ENCODE assay signal across 26 cellular contexts in the genomic region with DNA sequence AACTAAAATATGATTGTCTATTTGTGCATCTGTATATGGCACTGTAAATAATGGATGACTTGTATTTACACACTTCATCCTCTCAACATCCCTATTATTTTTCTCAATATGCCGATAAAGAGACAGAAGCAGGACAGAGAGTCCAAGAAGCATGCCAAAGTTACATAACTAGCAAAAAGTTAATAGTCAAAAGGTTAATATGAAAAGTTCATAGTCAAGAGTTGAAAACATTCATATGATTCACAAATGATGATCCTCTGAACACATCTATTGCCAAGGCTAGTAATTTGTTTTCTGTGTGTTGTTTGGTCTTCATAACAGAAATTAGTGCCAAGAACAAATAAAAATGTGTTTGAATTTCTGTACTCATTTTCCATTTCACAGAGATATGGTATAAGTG.
"Had no signal": no experiment of that assay in that cellular context is flagged by ENCODE, and none has a peak within 500 bp of the region (broad histone marks: within the 10 kb centered on the region; RNA-seq: fewer than 3 reads in every experiment).

No MANE protein-coding gene starts in this region.

- H3K27me3 ChIP-seq: dorsolateral prefrontal cortex, foreskin keratinocyte, right atrium auricular region, sigmoid colon, tibial nerve, upper lobe of left lung had no signal

- H3K36me3 ChIP-seq: right atrium auricular region, sigmoid colon, thoracic aorta, tibial nerve, upper lobe of left lung had no signal

- H3K27ac ChIP-seq: dorsolateral prefrontal cortex, foreskin keratinocyte, parathyroid adenoma, right atrium auricular region, sigmoid colon, thoracic aorta, tibial nerve, upper lobe of left lung had no signal

- H2AFZ ChIP-seq: parathyroid adenoma had no signal

- H3K79me2 ChIP-seq: parathyroid adenoma had no signal

- ATAC-seq: esophagus mucosa; foreskin keratinocyte; natural killer cell; stimulated activated memory B cell treated with anti-CD40 and anti-IgM and Interleukin-4, amounts not matched to agents 10 μg/mL and 1 μg/mL and 100 μg/mL, for 72 hours; stimulated activated naive CD8-positive, alpha-beta T cell treated with anti-CD3 and anti-CD28 coated beads, Interleukin-15, Interleukin-2, amounts not matched to agents 100 U/mL and 50 U/mL, for 24 hours had no signal

- H3K4me1 ChIP-seq: parathyroid adenoma, right atrium auricular region, tibial nerve, upper lobe of left lung had no signal

- H3K4me1 Mint-ChIP-seq: immature natural killer cell; memory B cell; natural killer cell; stimulated activated memory B cell treated with anti-CD40 and anti-IgM and Interleukin-4, amounts not matched to agents 10 μg/mL and 1 μg/mL and 100 μg/mL, for 72 hours had no signal

- H3K4me3 Mint-ChIP-seq: immature natural killer cell; memory B cell; natural killer cell; stimulated activated memory B cell treated with anti-CD40 and anti-IgM and Interleukin-4, amounts not matched to agents 10 μg/mL and 1 μg/mL and 100 μg/mL, for 72 hours had no signal

- H3K36me3 Mint-ChIP-seq: immature natural killer cell; memory B cell; natural killer cell; stimulated activated memory B cell treated with anti-CD40 and anti-IgM and Interleukin-4, amounts not matched to agents 10 μg/mL and 1 μg/mL and 100 μg/mL, for 72 hours had no signal

- H3K27ac Mint-ChIP-seq: immature natural killer cell; memory B cell; natural killer cell; progenitor cell of endocrine pancreas; stimulated activated memory B cell treated with anti-CD40 and anti-IgM and Interleukin-4, amounts not matched to agents 10 μg/mL and 1 μg/mL and 100 μg/mL, for 72 hours had no signal

- H3K9me3 Mint-ChIP-seq: memory B cell; stimulated activated memory B cell treated with anti-CD40 and anti-IgM and Interleukin-4, amounts not matched to agents 10 μg/mL and 1 μg/mL and 100 μg/mL, for 72 hours had no signal

- H3K9ac ChIP-seq: parathyroid adenoma had no signal

- H3K27me3 Mint-ChIP-seq: memory B cell; progenitor cell of endocrine pancreas; stimulated activated memory B cell treated with anti-CD40 and anti-IgM and Interleukin-4, amounts not matched to agents 10 μg/mL and 1 μg/mL and 100 μg/mL, for 72 hours had no signal

- H3K9me3 ChIP-seq: right atrium auricular region, sigmoid colon, thoracic aorta, tibial nerve, upper lobe of left lung had no signal

- H3K4me3 ChIP-seq: dorsolateral prefrontal cortex, lung, right atrium auricular region, sigmoid colon, thoracic aorta, tibial nerve, upper lobe of left lung had no signal

- FAIRE-seq: colon, urothelium cell line had no signal

- DNase-seq: cerebellar nuclear complex; dorsolateral prefrontal cortex; effector CD4-positive, alpha-beta T cell; foreskin keratinocyte; hypothalamus; immature natural killer cell; islet precursor cell; kidney glomerular epithelial cell; natural killer cell; occipital lobe; sigmoid colon; stimulated activated CD4-positive, alpha-beta T cell treated with anti-CD3 and anti-CD28 coated beads, Interleukin-2, amount 100 ng/mL, for 24 hours; stimulated activated CD4-positive, alpha-beta T cell treated with anti-CD3 and anti-CD28 coated beads, Interleukin-4, amount 100 ng/mL, for 4 hours; stimulated activated naive CD8-positive, alpha-beta T cell treated with anti-CD3 and anti-CD28 coated beads, Interleukin-15, Interleukin-2, amounts not matched to agents 100 U/mL and 50 U/mL, for 24 hours; upper lobe of left lung had no signal
